17 cellular contexts compared by ENCODE assay signal in genomic region chr9:126692041-126692758, GRCh38.
"Had no signal": no experiment of that assay in that cellular context is flagged by ENCODE, and none has a peak within 500 bp of the region (broad histone marks: within the 10 kb centered on the region; RNA-seq: fewer than 3 reads in every experiment).

No MANE protein-coding gene starts in this region.

- H3K36me3 ChIP-seq: colonic mucosa, left lung, neutrophil had no signal

- H3K4me1 ChIP-seq: body of pancreas, colonic mucosa, foreskin keratinocyte, left lung, parathyroid adenoma, tibial artery had no signal

- H3K4me3 ChIP-seq: body of pancreas, colonic mucosa, left lung, mucosa of descending colon, tibial artery had no signal

- H3K27me3 ChIP-seq: body of pancreas, foreskin keratinocyte had no signal

- H3K9ac ChIP-seq: parathyroid adenoma had no signal

- H2AFZ ChIP-seq: parathyroid adenoma had no signal

- H3K79me2 ChIP-seq: parathyroid adenoma had no signal

- ATAC-seq: activated CD4-positive, CD25-positive, alpha-beta regulatory T cell treated with anti-CD3 and anti-CD28 coated beads, Interleukin-2, amount 50 U/mL, for 24 hours; body of pancreas; foreskin keratinocyte; left lung; mucosa of descending colon; stimulated activated naive CD8-positive, alpha-beta T cell treated with anti-CD3 and anti-CD28 coated beads, Interleukin-15, Interleukin-2, amounts not matched to agents 100 U/mL and 50 U/mL, for 24 hours had no signal

- H3K27ac ChIP-seq: body of pancreas, colonic mucosa, foreskin keratinocyte, left lung, neutrophil, parathyroid adenoma, tibial artery had no signal

- DNase-seq: activated CD4-positive, alpha-beta T cell treated with anti-CD3 and anti-CD28 coated beads, Interleukin-2, amount 10 ng/mL, durations not matched to agents 7 days and 5 days; activated gamma-delta T cell treated with Interleukin-2 at 50 U/mL for 16 hours; body of pancreas; caudate nucleus; colonic mucosa; foreskin keratinocyte; glutamatergic neuron; hypothalamus; naive B cell; stimulated activated naive CD8-positive, alpha-beta T cell treated with anti-CD3 and anti-CD28 coated beads, Interleukin-15, Interleukin-2, amounts not matched to agents 100 U/mL and 50 U/mL, for 24 hours; substantia nigra; tibial artery had no signal

- H3K9me3 ChIP-seq: body of pancreas, colonic mucosa, left lung, mucosa of descending colon, neutrophil, tibial artery had no signal
